18 cellular contexts compared by ENCODE assay signal in the genomic region with DNA sequence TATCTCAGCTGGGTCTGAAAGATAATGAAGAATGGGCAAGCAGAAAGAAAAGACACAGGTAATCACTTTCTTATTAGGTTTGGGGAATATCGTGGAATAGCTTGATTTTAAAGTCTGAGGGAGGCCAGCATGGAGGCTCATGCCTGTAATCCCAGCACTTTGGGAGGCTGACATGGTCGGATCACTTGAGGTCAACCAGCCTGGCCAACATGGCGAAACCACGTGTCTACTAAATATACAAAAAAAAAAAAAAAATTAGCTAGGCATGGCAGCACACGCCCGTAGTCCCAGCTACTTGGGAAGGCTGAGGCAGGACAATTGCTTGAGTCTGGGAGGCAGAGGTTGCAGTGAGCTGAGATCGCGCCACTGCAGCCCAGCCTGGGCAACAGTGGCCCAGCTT. TPM values are rescaled to one million over a fixed set of nuclear protein-coding genes. Genes with fewer than 3 reads are reported as not detected.
DNase-seq lines count a peak whose midpoint lies in the region; ATAC-seq and TF ChIP-seq lines count a peak whose summit lies in the region.
"Had no signal": no experiment of that assay in that cellular context is flagged by ENCODE, and none has a peak within 500 bp of the region (broad histone marks: within the 10 kb centered on the region; RNA-seq: fewer than 3 reads in every experiment).

No MANE protein-coding gene starts in this region.

- H3K27me3 Mint-ChIP-seq in T-helper 1 cell treated with Interleukin-12 subunit alpha and Interleukin-12 subunit beta and Interleukin-4 antibody, amounts not matched to agents 30 μg/mL and 1 μg/mL, for 36 hours (ENCODE audit: low read depth) = no peaks in the 10 kb centered on the region
- no peaks in the 10 kb centered on the region for H3K27me3 Mint-ChIP-seq in CD4-positive, CD25-positive, alpha-beta regulatory T cell
- H3K27me3 Mint-ChIP-seq in T-helper 17 cell (no peaks in the 10 kb centered on the region), glutamatergic neuron (ENCODE audit: unreplicated experiment) (peaks cover 11% of the 10 kb centered on the region), CD14-positive monocyte (ENCODE audit: low read depth in 3 of 3) (peaks cover 1 to 9% (median 2%) of the 10 kb centered on the region in 3 donors)
- H3K27me3 Mint-ChIP-seq: stimulated activated naive B cell treated with anti-CD40 and anti-IgM and Interleukin-4, amounts not matched to agents 10 μg/mL and 1 μg/mL and 100 μg/mL, for 72 hours had no signal

- H3K27me3 ChIP-seq in CD4-positive, CD25-positive, alpha-beta regulatory T cell (ENCODE audit: control insufficient read depth, insufficient read depth, low read length) = no peaks in the 10 kb centered on the region
- H3K27me3 ChIP-seq: dorsolateral prefrontal cortex, gastroesophageal sphincter, transverse colon had no signal

- no peak overlapping the region for H3K27ac ChIP-seq in CD4-positive, CD25-positive, alpha-beta regulatory T cell (ENCODE audit: insufficient read depth, low read length, poor library complexity, severe bottlenecking)
- H3K27ac ChIP-seq: gastroesophageal sphincter, neutrophil, transverse colon had no signal

- intact Hi-C loops in CD14-positive monocyte (cut with micrococcal nuclease) = loop anchor here in 1 of 2 donors (2.0 kb wide), 1 partner anchor 17 kb away; no protein-coding TSS in a partner anchor

- TF ChIP-seq CTCF in glutamatergic neuron (IDR thresholded peaks at IDR 0.05; ENCODE audit: partially characterized antibody, unreplicated experiment) = no peak
- no peak for TF ChIP-seq CTCF in CD14-positive monocyte (IDR thresholded peaks at IDR 0.05)

- H3K4me3 Mint-ChIP-seq in T-helper 1 cell treated with Interleukin-12 subunit alpha and Interleukin-12 subunit beta and Interleukin-4 antibody, amounts not matched to agents 30 μg/mL and 1 μg/mL, for 36 hours = no peak overlapping the region
- H3K4me3 Mint-ChIP-seq in CD4-positive, CD25-positive, alpha-beta regulatory T cell = peak overlapping the region in 3 of 4 donors; percentile 87 to 91 (median 90)
- H3K4me3 Mint-ChIP-seq in T-helper 17 cell = peak overlapping the region; percentile 36
- peak overlapping the region; percentile 82 for H3K4me3 Mint-ChIP-seq in glutamatergic neuron (ENCODE audit: unreplicated experiment)
- H3K4me3 Mint-ChIP-seq in CD14-positive monocyte = no peak overlapping the region

- peaks cover 20% of the 10 kb centered on the region for H3K4me1 Mint-ChIP-seq in T-helper 1 cell treated with Interleukin-12 subunit alpha and Interleukin-12 subunit beta and Interleukin-4 antibody, amounts not matched to agents 30 μg/mL and 1 μg/mL, for 36 hours (ENCODE audit: low read depth)
- peaks cover 0 to 33% (median 16%) of the 10 kb centered on the region in 4 donors for H3K4me1 Mint-ChIP-seq in CD4-positive, CD25-positive, alpha-beta regulatory T cell
- H3K4me1 Mint-ChIP-seq in T-helper 17 cell (peaks cover 14% of the 10 kb centered on the region), glutamatergic neuron (ENCODE audit: low read depth, unreplicated experiment) (peaks cover 10% of the 10 kb centered on the region), CD14-positive monocyte (peaks cover 25% of the 10 kb centered on the region)

- DNase-seq in T-helper 1 cell (no peak), T-helper 17 cell (no peak), glutamatergic neuron (no peak), NCI-H226 (no peak), CD14-positive monocyte (ENCODE audit: low spot score) (no peak)
- no peak for DNase-seq in CD4-positive, CD25-positive, alpha-beta regulatory T cell
- DNase-seq: C1 segment of cervical spinal cord; dorsolateral prefrontal cortex; mesenchymal stem cell; NCI-H2081; NCI-H524; stimulated activated CD4-positive, alpha-beta T cell treated with anti-CD3 and anti-CD28 coated beads, Interleukin-15, amount 100 ng/mL, for 24 hours; stimulated activated naive B cell treated with anti-CD40 and anti-IgM and Interleukin-4, amounts not matched to agents 10 μg/mL and 1 μg/mL and 100 μg/mL, for 72 hours; transverse colon had no signal

- peaks cover 20% of the 10 kb centered on the region for H3K4me1 ChIP-seq in CD4-positive, CD25-positive, alpha-beta regulatory T cell (ENCODE audit: control insufficient read depth, insufficient read depth, low read length, poor library complexity, severe bottlenecking)

- H3K9me3 ChIP-seq in CD4-positive, CD25-positive, alpha-beta regulatory T cell (ENCODE audit: control insufficient read depth in 2 of 2, low read length in 2 of 2) = no peaks in the 10 kb centered on the region
- no peaks in the 10 kb centered on the region for H3K9me3 ChIP-seq in T-helper 17 cell (ENCODE audit: control insufficient read depth, low read length, poor library complexity, severe bottlenecking)
- H3K9me3 ChIP-seq: gastroesophageal sphincter, neutrophil, transverse colon had no signal

- H3K9me3 Mint-ChIP-seq in T-helper 1 cell treated with Interleukin-12 subunit alpha and Interleukin-12 subunit beta and Interleukin-4 antibody, amounts not matched to agents 30 μg/mL and 1 μg/mL, for 36 hours = no peaks in the 10 kb centered on the region
- H3K9me3 Mint-ChIP-seq in CD4-positive, CD25-positive, alpha-beta regulatory T cell = no peaks in the 10 kb centered on the region
- H3K9me3 Mint-ChIP-seq in glutamatergic neuron (ENCODE audit: unreplicated experiment) = peaks cover 13% of the 10 kb centered on the region
- no peaks in the 10 kb centered on the region for H3K9me3 Mint-ChIP-seq in CD14-positive monocyte

- H3K36me3 Mint-ChIP-seq in T-helper 1 cell treated with Interleukin-12 subunit alpha and Interleukin-12 subunit beta and Interleukin-4 antibody, amounts not matched to agents 30 μg/mL and 1 μg/mL, for 36 hours (ENCODE audit: low read depth) = peaks cover 5% of the 10 kb centered on the region
- no peaks in the 10 kb centered on the region for H3K36me3 Mint-ChIP-seq in CD4-positive, CD25-positive, alpha-beta regulatory T cell
- peaks cover 2% of the 10 kb centered on the region for H3K36me3 Mint-ChIP-seq in T-helper 17 cell (ENCODE audit: low read depth)
- H3K36me3 Mint-ChIP-seq in glutamatergic neuron (ENCODE audit: unreplicated experiment) = peaks cover 5% of the 10 kb centered on the region
- H3K36me3 Mint-ChIP-seq in CD14-positive monocyte = peaks cover 0 to 4% of the 10 kb centered on the region in 2 donors

- H3K27ac Mint-ChIP-seq in T-helper 1 cell treated with Interleukin-12 subunit alpha and Interleukin-12 subunit beta and Interleukin-4 antibody, amounts not matched to agents 30 μg/mL and 1 μg/mL, for 36 hours = peak overlapping the region; percentile 35
- H3K27ac Mint-ChIP-seq in CD4-positive, CD25-positive, alpha-beta regulatory T cell = peak overlapping the region in 1 of 3 donors; percentile 60
- H3K27ac Mint-ChIP-seq in T-helper 17 cell (peak overlapping the region; percentile 82), glutamatergic neuron (ENCODE audit: unreplicated experiment) (peak overlapping the region; percentile 70), CD14-positive monocyte (no peak overlapping the region)

- no peaks in the 10 kb centered on the region for H3K36me3 ChIP-seq in CD4-positive, CD25-positive, alpha-beta regulatory T cell (ENCODE audit: control insufficient read depth, insufficient read depth, low read length)
- H3K36me3 ChIP-seq: gastroesophageal sphincter, neutrophil, transverse colon had no signal

- ATAC-seq in CD4-positive, CD25-positive, alpha-beta regulatory T cell (ENCODE audit: low read depth in 2 of 2) = no peak
- ATAC-seq in T-helper 17 cell (no peak), HG02623 (IDR thresholded peaks at IDR 0.05; ENCODE audit: unreplicated experiment) (no peak)
- ATAC-seq: gastroesophageal sphincter; stimulated activated naive B cell treated with anti-CD40 and anti-IgM and Interleukin-4, amounts not matched to agents 10 μg/mL and 1 μg/mL and 100 μg/mL, for 72 hours had no signal

- no peak overlapping the region for H3K4me3 ChIP-seq in CD4-positive, CD25-positive, alpha-beta regulatory T cell (ENCODE audit: low read depth, low read length)
- H3K4me3 ChIP-seq: gastroesophageal sphincter, transverse colon had no signal

RNA-seq across cellular contexts. Expression of a gene that starts 1.5 kb away (rescaled TPM):
- 27.5 TPM for total RNA-seq in CD4-positive, CD25-positive, alpha-beta regulatory T cell
- polyA plus RNA-seq in CD4-positive, CD25-positive, alpha-beta regulatory T cell = 10 to 100 TPM; 54.5 to 71.6 (median 59.8) TPM
- total RNA-seq in T-helper 17 cell = 10 to 100 TPM; 16.0 to 17.7 TPM
- total RNA-seq in glutamatergic neuron (ENCODE audit: unreplicated experiment) = 199 TPM
- 10 to 100 TPM; 15.3 to 15.5 TPM for polyA plus RNA-seq in CD14-positive monocyte

RNA-seq across cellular contexts. Expression of a gene that starts 1.9 kb away (rescaled TPM):
- not detected for total RNA-seq in CD4-positive, CD25-positive, alpha-beta regulatory T cell
- under 1 TPM; 0.10 to 0.83 (median 0.21) TPM for polyA plus RNA-seq in CD4-positive, CD25-positive, alpha-beta regulatory T cell
- total RNA-seq in T-helper 17 cell (under 1 TPM in 1 of 2 donors, not detected in 1; 0.50 TPM), glutamatergic neuron (ENCODE audit: unreplicated experiment) (1.6 TPM)
- polyA plus RNA-seq in CD14-positive monocyte = under 1 TPM; 0.35 to 0.38 TPM

RNA-seq across cellular contexts. Expression of a gene that starts 9.2 kb away (rescaled TPM):
- not detected for total RNA-seq in CD4-positive, CD25-positive, alpha-beta regulatory T cell
- not detected for polyA plus RNA-seq in CD4-positive, CD25-positive, alpha-beta regulatory T cell
- total RNA-seq in T-helper 17 cell (not detected), glutamatergic neuron (ENCODE audit: unreplicated experiment) (24.7 TPM)
- polyA plus RNA-seq in CD14-positive monocyte = not detected
- total RNA-seq: transverse colon had no signal

RNA-seq across cellular contexts. Expression of a gene that starts 21.6 kb away (rescaled TPM):
- 6.5 TPM for total RNA-seq in CD4-positive, CD25-positive, alpha-beta regulatory T cell
- polyA plus RNA-seq in CD4-positive, CD25-positive, alpha-beta regulatory T cell = under 1 TPM; 0.18 to 0.23 (median 0.20) TPM
- total RNA-seq in T-helper 17 cell (1 to 10 TPM; 4.6 to 6.1 TPM), glutamatergic neuron (ENCODE audit: unreplicated experiment) (72.8 TPM)
- polyA plus RNA-seq in CD14-positive monocyte = under 1 TPM; 0.15 to 0.27 TPM

RNA-seq across cellular contexts. Expression of a gene that starts 34.8 kb away (rescaled TPM):
- 124 TPM for total RNA-seq in CD4-positive, CD25-positive, alpha-beta regulatory T cell
- under 1 TPM; 0.41 to 0.91 (median 0.68) TPM for polyA plus RNA-seq in CD4-positive, CD25-positive, alpha-beta regulatory T cell
- total RNA-seq in T-helper 17 cell (100 to 1,000 TPM; 112 to 125 TPM), glutamatergic neuron (ENCODE audit: unreplicated experiment) (150 TPM)
- polyA plus RNA-seq in CD14-positive monocyte = under 1 TPM; 0.62 to 0.87 TPM

Comparison
In these comparisons a context has a peak if more than half of its experiments do, and no peak if none do; other contexts are left out.
1. H3K27ac Mint-ChIP-seq: peak in T-helper 1 cell treated with Interleukin-12 subunit alpha and Interleukin-12 subunit beta and Interleukin-4 antibody, amounts not matched to agents 30 μg/mL and 1 μg/mL, for 36 hours (single experiment), T-helper 17 cell (single experiment) and glutamatergic neuron (single experiment); none in CD14-positive monocyte (0 of 7).
2. H3K4me3 Mint-ChIP-seq: peak in CD4-positive, CD25-positive, alpha-beta regulatory T cell (3 of 4), T-helper 17 cell (single experiment) and glutamatergic neuron (single experiment); none in T-helper 1 cell treated with Interleukin-12 subunit alpha and Interleukin-12 subunit beta and Interleukin-4 antibody, amounts not matched to agents 30 μg/mL and 1 μg/mL, for 36 hours (single experiment) and CD14-positive monocyte (0 of 2).
3. RNA of a gene that starts 9.2 kb away (total RNA-seq): 24.7 TPM in glutamatergic neuron (single experiment); not detected in CD4-positive, CD25-positive, alpha-beta regulatory T cell (single experiment) and not detected in T-helper 17 cell; every median in the first group is over 10 times any median in the second.